In the genomic region with DNA sequence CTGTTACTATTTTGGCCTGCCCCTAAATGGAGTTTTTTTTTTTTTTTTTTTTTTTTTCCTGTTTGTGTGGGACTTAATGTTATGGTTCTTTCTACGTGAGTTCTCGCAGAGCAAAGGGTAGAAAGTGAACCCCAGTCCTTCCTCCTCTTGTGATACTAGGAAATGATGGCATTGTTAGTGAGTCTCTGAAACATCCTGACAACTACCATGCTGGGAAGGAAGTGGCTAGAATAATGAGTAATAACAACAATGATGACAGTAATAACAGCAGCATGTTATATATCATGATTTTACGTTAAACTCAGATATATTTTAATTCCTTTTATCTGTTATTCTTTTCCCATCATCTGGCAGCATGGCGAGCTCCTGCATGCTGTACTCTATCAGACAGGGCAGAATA, we compare ENCODE assay signal across 24 cellular contexts.
"Had no signal": no experiment of that assay in that cellular context is flagged by ENCODE, and none has a peak within 500 bp of the region (broad histone marks: within the 10 kb centered on the region; RNA-seq: fewer than 3 reads in every experiment).

No MANE protein-coding gene starts in this region.

- DNase-seq: activated CD4-positive, alpha-beta memory T cell treated with anti-CD3 and anti-CD28 coated beads, Interleukin-2, amount 10 ng/mL, durations not matched to agents 7 days and 5 days; activated CD4-positive, alpha-beta T cell treated with anti-CD3 and anti-CD28 coated beads, Interleukin-2, amount 10 ng/mL, durations not matched to agents 7 days and 5 days; activated CD4-positive, CD25-positive, alpha-beta regulatory T cell treated with anti-CD3 and anti-CD28 coated beads, Interleukin-2, amount 50 U/mL, for 72 hours; activated CD8-positive, alpha-beta memory T cell treated with anti-CD3 and anti-CD28 coated beads, Interleukin-2, amount 50 U/mL, for 48 hours; activated naive CD8-positive, alpha-beta T cell treated with anti-CD3 and anti-CD28 coated beads, Interleukin-2, amount 50 U/mL, for 24 hours; activated T-cell treated with anti-CD3 and anti-CD28 coated beads, Interleukin-2, amount 50 U/mL, for 24 hours; amygdala; dorsolateral prefrontal cortex; effector memory CD8-positive, alpha-beta T cell; foreskin keratinocyte; left ventricle myocardium inferior; posterior cingulate gyrus; right cardiac atrium; spleen; T-helper 17 cell; T1000; trophoblast cell had no signal

- H3K27me3 ChIP-seq: dorsolateral prefrontal cortex, foreskin keratinocyte, spleen had no signal

- H3K27ac ChIP-seq: dorsolateral prefrontal cortex, foreskin keratinocyte, left ventricle myocardium inferior, spleen, thoracic aorta had no signal

- H3K4me3 Mint-ChIP-seq: activated CD4-positive, alpha-beta memory T cell treated with anti-CD3 and anti-CD28 coated beads, Interleukin-2, amount 10 ng/mL, durations not matched to agents 7 days and 5 days; activated CD4-positive, alpha-beta T cell treated with anti-CD3 and anti-CD28 coated beads, Interleukin-2, amount 10 ng/mL, durations not matched to agents 7 days and 5 days; activated naive CD4-positive, alpha-beta T cell treated with anti-CD3 and anti-CD28 coated beads, Interleukin-2, amount 50 U/mL, for 24 hours; activated naive CD8-positive, alpha-beta T cell treated with anti-CD3 and anti-CD28 coated beads, Interleukin-2, amount 50 U/mL, for 24 hours; activated T-cell treated with anti-CD3 and anti-CD28 coated beads, Interleukin-2, amount 50 U/mL, for 24 hours; central memory CD8-positive, alpha-beta T cell; effector memory CD8-positive, alpha-beta T cell; nephron; stimulated activated naive CD8-positive, alpha-beta T cell treated with anti-CD3 and anti-CD28 coated beads, Interleukin-15, Interleukin-2, amounts not matched to agents 100 ng/mL and 50 ng/mL, for 24 hours; T-helper 17 cell had no signal

- H3K27ac Mint-ChIP-seq: activated CD4-positive, alpha-beta memory T cell treated with anti-CD3 and anti-CD28 coated beads, Interleukin-2, amount 10 ng/mL, durations not matched to agents 7 days and 5 days; activated CD4-positive, alpha-beta T cell treated with anti-CD3 and anti-CD28 coated beads, Interleukin-2, amount 10 ng/mL, durations not matched to agents 7 days and 5 days; activated naive CD4-positive, alpha-beta T cell treated with anti-CD3 and anti-CD28 coated beads, Interleukin-2, amount 50 U/mL, for 24 hours; activated naive CD8-positive, alpha-beta T cell treated with anti-CD3 and anti-CD28 coated beads, Interleukin-2, amount 50 U/mL, for 24 hours; activated T-cell treated with anti-CD3 and anti-CD28 coated beads, Interleukin-2, amount 50 U/mL, for 24 hours; effector memory CD8-positive, alpha-beta T cell; nephron; stimulated activated naive CD8-positive, alpha-beta T cell treated with anti-CD3 and anti-CD28 coated beads, Interleukin-15, Interleukin-2, amounts not matched to agents 100 ng/mL and 50 ng/mL, for 24 hours; T-helper 17 cell had no signal

- H3K36me3 Mint-ChIP-seq: activated naive CD4-positive, alpha-beta T cell treated with anti-CD3 and anti-CD28 coated beads, Interleukin-2, amount 50 U/mL, for 24 hours had no signal

- H3K36me3 ChIP-seq: left ventricle myocardium inferior, spleen, thoracic aorta had no signal

- H3K9me3 ChIP-seq: thoracic aorta had no signal

- ATAC-seq: activated naive CD8-positive, alpha-beta T cell treated with anti-CD3 and anti-CD28 coated beads, Interleukin-2, amount 50 U/mL, for 24 hours; effector memory CD8-positive, alpha-beta T cell; esophagus mucosa; foreskin keratinocyte; right cardiac atrium; T-helper 17 cell had no signal

- H3K4me1 ChIP-seq: foreskin keratinocyte, left ventricle myocardium inferior, spleen had no signal

- H3K4me3 ChIP-seq: dorsolateral prefrontal cortex, left ventricle myocardium inferior, lung, spleen, thoracic aorta had no signal

- H3K4me1 Mint-ChIP-seq: activated CD4-positive, alpha-beta memory T cell treated with anti-CD3 and anti-CD28 coated beads, Interleukin-2, amount 10 ng/mL, durations not matched to agents 7 days and 5 days; activated CD4-positive, alpha-beta T cell treated with anti-CD3 and anti-CD28 coated beads, Interleukin-2, amount 10 ng/mL, durations not matched to agents 7 days and 5 days; activated naive CD4-positive, alpha-beta T cell treated with anti-CD3 and anti-CD28 coated beads, Interleukin-2, amount 50 U/mL, for 24 hours; activated naive CD8-positive, alpha-beta T cell treated with anti-CD3 and anti-CD28 coated beads, Interleukin-2, amount 50 U/mL, for 24 hours; central memory CD8-positive, alpha-beta T cell; nephron; T-helper 17 cell had no signal
